19 cellular contexts compared by ENCODE assay signal in genomic region chr9:116345817-116346216, GRCh38.
"Had no signal": no experiment of that assay in that cellular context is flagged by ENCODE, and none has a peak within 500 bp of the region (broad histone marks: within the 10 kb centered on the region; RNA-seq: fewer than 3 reads in every experiment).

No MANE protein-coding gene starts in this region.

- H3K36me3 ChIP-seq: esophagus muscularis mucosa, gastrocnemius medialis, prostate gland had no signal

- H3K9me3 ChIP-seq: ascending aorta, esophagus muscularis mucosa, gastrocnemius medialis, prostate gland, tibial artery had no signal

- ATAC-seq: activated CD8-positive, alpha-beta T cell treated with anti-CD3 and anti-CD28 coated beads, Interleukin-2, amount 10 ng/mL, durations not matched to agents 7 days and 5 days; activated naive CD4-positive, alpha-beta T cell treated with anti-CD3 and anti-CD28 coated beads, Interleukin-2, amount 50 U/mL, for 72 hours; gastrocnemius medialis; natural killer cell had no signal

- H3K4me3 ChIP-seq: ascending aorta, coronary artery, esophagus muscularis mucosa, gastrocnemius medialis, prostate gland, tibial artery had no signal

- H3K27ac ChIP-seq: ascending aorta, brain microvascular endothelial cell, coronary artery, esophagus muscularis mucosa, gastrocnemius medialis, prostate gland, tibial artery had no signal

- DNase-seq: activated CD4-positive, alpha-beta T cell treated with anti-CD3 and anti-CD28 coated beads for 1 hour; activated CD4-positive, alpha-beta T cell treated with anti-CD3 and anti-CD28 coated beads, Interleukin-2, amount 50 U/mL, for 1 hour; activated CD8-positive, alpha-beta T cell treated with anti-CD3 and anti-CD28 coated beads, Interleukin-2, amount 10 ng/mL, durations not matched to agents 7 days and 5 days; activated gamma-delta T cell treated with Interleukin-2 at 50 U/mL for 16 hours; brain microvascular endothelial cell; gastrocnemius medialis; natural killer cell; stimulated activated CD4-positive, alpha-beta T cell treated with anti-CD3 and anti-CD28 coated beads, Interleukin-12 subunit alpha, Interleukin-12 subunit beta, amount 100 ng/mL, for 4 hours; stimulated activated CD4-positive, alpha-beta T cell treated with anti-CD3 and anti-CD28 coated beads, Interleukin-4, amount 100 ng/mL, for 4 hours; substantia nigra; T-helper 1 cell; T-helper 9 cell; tibial artery had no signal

- FAIRE-seq: keratinocyte had no signal

- H3K4me1 ChIP-seq: ascending aorta, gastrocnemius medialis, prostate gland, tibial artery had no signal

- H3K27me3 ChIP-seq: ascending aorta, brain microvascular endothelial cell, esophagus muscularis mucosa, gastrocnemius medialis, tibial artery had no signal
